In genomic region chr10:32378371-32379301, GRCh38 we compare ENCODE assay signal across 1 cellular context.
A peak's percentile ranks its signal among the peaks of the same experiment; 100 is the strongest.
TF ChIP-seq lines count a peak whose summit lies in the region.

No MANE protein-coding gene starts in this region.

TF ChIP-seq in HepG2, 621 proteins besides CTCF, POLR2A, EP300 and RAD21 (continued from another document and continues in another):
- TF ChIP-seq ZBTB39 (CRISPR knock-in tag; IDR thresholded peaks at IDR 0.05) (no peak), MAZ (IDR thresholded peaks at IDR 0.05; ENCODE audit: borderline replicate concordance, low read depth, low read length) (peak; percentile 40; the same call in 1 of the 2 replicates), MAZ (CRISPR knock-in tag; IDR thresholded peaks at IDR 0.05; ENCODE audit: low read depth) (no peak), ZNF687 (CRISPR knock-in tag; IDR thresholded peaks at IDR 0.05) (peak; percentile 59), ZNF501 (CRISPR knock-in tag; IDR thresholded peaks at IDR 0.05) (peak; percentile 68; the same call in 1 of the 2 replicates), ZNF574 (CRISPR knock-in tag; IDR thresholded peaks at IDR 0.05) (0 out of 2 replicates have a peak, but pooled peaks have one; percentile 34), ZNF567 (CRISPR knock-in tag; IDR thresholded peaks at IDR 0.05; ENCODE audit: borderline replicate concordance) (no peak), MTA1 (CRISPR knock-in tag; IDR thresholded peaks at IDR 0.05; ENCODE audit: borderline replicate concordance) (no peak), ZNF800 (CRISPR knock-in tag; IDR thresholded peaks at IDR 0.05) (peak; percentile 29; the same call in 1 of the 2 replicates), ZFY (CRISPR knock-in tag; IDR thresholded peaks at IDR 0.05) (0 out of 2 replicates have a peak, but pooled peaks have one; percentile 20), ZNF788 (CRISPR knock-in tag; IDR thresholded peaks at IDR 0.05; ENCODE audit: borderline replicate concordance) (peak; percentile 23; the same call in 1 of the 2 replicates), NFYB (CRISPR knock-in tag; IDR thresholded peaks at IDR 0.05) (peak; percentile 72), ATF1 (CRISPR knock-in tag; IDR thresholded peaks at IDR 0.05) (0 out of 2 replicates have a peak, but pooled peaks have one; percentile 48), ZFP91 (CRISPR knock-in tag; IDR thresholded peaks at IDR 0.05; ENCODE audit: borderline replicate concordance) (peak; percentile 88), IRF1 (CRISPR knock-in tag; IDR thresholded peaks at IDR 0.05; ENCODE audit: low read depth) (no peak), NR2F6 (IDR thresholded peaks at IDR 0.05) (no peak), NR2F6 (CRISPR knock-in tag; IDR thresholded peaks at IDR 0.05) (0 out of 2 replicates have a peak, but pooled peaks have one; percentile 12), GRHL1 (CRISPR knock-in tag; conservative IDR thresholded peaks at IDR 0.05) (no peak), SP1 (IDR thresholded peaks at IDR 0.05) (no peak), SP1 (CRISPR knock-in tag; IDR thresholded peaks at IDR 0.05) (no peak), SALL2 (CRISPR knock-in tag; IDR thresholded peaks at IDR 0.05) (0 out of 2 replicates have a peak, but pooled peaks have one; percentile 28), ZNF335 (CRISPR knock-in tag; IDR thresholded peaks at IDR 0.05) (0 out of 2 replicates have a peak, but pooled peaks have one; percentile 26), POLR2AphosphoS5 (IDR thresholded peaks at IDR 0.05; ENCODE audit: low read depth, low read length) (peak; percentile 79), HMGA1 (CRISPR knock-in tag; conservative IDR thresholded peaks at IDR 0.05) (no peak), REST (IDR thresholded peaks at IDR 0.05; ENCODE audit: borderline replicate concordance in 1 of 2, low read depth in 1 of 2, low read length in 2 of 2) (0 out of 4 replicates have a peak, but pooled peaks of 1 of the 2 experiments have one; percentile 20), POLR2AphosphoS2 (IDR thresholded peaks at IDR 0.05; ENCODE audit: low read depth, low read length) (no peak), SOX13 (IDR thresholded peaks at IDR 0.05) (no peak; the same call in 1 of the 2 replicates), SOX13 (CRISPR knock-in tag; conservative IDR thresholded peaks at IDR 0.05 in 1 of 2, IDR thresholded peaks at IDR 0.05 in 1 of 2) (peak in 1 of 2 experiments; percentile 32; a peak in 1 of 4 replicates), FOXA1 (IDR thresholded peaks at IDR 0.05) (no peak), FOXA1 (CRISPR knock-in tag; IDR thresholded peaks at IDR 0.05) (no peak), ZMYM3 (CRISPR knock-in tag; IDR thresholded peaks at IDR 0.05) (0 out of 2 replicates have a peak, but pooled peaks have one; percentile 30)
